In genomic region chr13:114015111-114015551, GRCh38 we compare ENCODE assay signal across 22 cellular contexts. TPM values are rescaled to one million over a fixed set of nuclear protein-coding genes. Genes with fewer than 3 reads are reported as not detected.
DNase-seq lines count a peak whose midpoint lies in the region; ATAC-seq, FAIRE-seq and TF ChIP-seq lines count a peak whose summit lies in the region.
"Had no signal": no experiment of that assay in that cellular context is flagged by ENCODE, and none has a peak within 500 bp of the region (broad histone marks: within the 10 kb centered on the region; RNA-seq: fewer than 3 reads in every experiment).

No MANE protein-coding gene starts in this region.

- no peak overlapping the region for H2BK5ac ChIP-seq in H1 (ENCODE audit: low read depth, low read length)

- DNase-seq in NCI-H1930 (lab: John Stamatoyannopoulos, UW) (peak; percentile 31 to 65), H1 (ENCODE audit: low read depth in 1 of 2, low spot score in 2 of 2) (no peak), prostate gland (ENCODE audit: low spot score) (peak; percentile 33), CD14-positive monocyte (ENCODE audit: low spot score) (no peak)
- no peak for DNase-seq in CD8-positive, alpha-beta memory T cell
- DNase-seq: activated CD4-positive, alpha-beta T cell treated with anti-CD3 and anti-CD28 coated beads for 1 hour; activated gamma-delta T cell treated with Interleukin-2 at 50 U/mL for 16 hours; BE2C; GF-D8; GOT3; KG1; NCI-H1092 had no signal

- POLR2A ChIA-PET in H1 (lab: Charles Lee; ENCODE audit: partially characterized antibody) = no interaction called here
- POLR2A ChIA-PET in CD8-positive, alpha-beta memory T cell (lab: Charles Lee) = no interaction called here

- no peak overlapping the region for H3K18ac ChIP-seq in H1 (ENCODE audit: extremely low read depth, low read length)

- peaks cover 5 to 47% (median 8%) of the 10 kb centered on the region in 3 donors for H3K36me3 Mint-ChIP-seq in CD8-positive, alpha-beta memory T cell
- H3K36me3 Mint-ChIP-seq in CD14-positive monocyte = peaks cover 13 to 34% of the 10 kb centered on the region in 2 donors

- H2BK12ac ChIP-seq in H1 (ENCODE audit: low read depth, low read length) = no peak overlapping the region

- TF ChIP-seq POLR2A in H1 (IDR thresholded peaks at IDR 0.05; ENCODE audit: control extremely low read depth in 1 of 2, low read depth in 2 of 2, low read length in 2 of 2) (no peak), prostate gland (IDR thresholded peaks at IDR 0.05) (no peak)

- H2AFZ ChIP-seq in ACC112 (ENCODE audit: low read length, unreplicated experiment) (no peak overlapping the region), H1 (ENCODE audit: low read length) (no peak overlapping the region)

- H3K9me3 Mint-ChIP-seq in CD8-positive, alpha-beta memory T cell = peaks cover 0 to 2% (median 0%) of the 10 kb centered on the region in 5 donors
- H3K9me3 Mint-ChIP-seq in CD14-positive monocyte = peaks cover 0 to 5% (median 3%) of the 10 kb centered on the region in 7 donors
- H3K9me3 Mint-ChIP-seq: dendritic cell treated with granulocyte-macrophage colony-stimulating factor and Interleukin-4, amounts not matched to agents 40 ng/mL and 50 ng/mL, for 4 days; neural crest cell; stimulated activated naive CD8-positive, alpha-beta T cell treated with anti-CD3 and anti-CD28 coated beads, Interleukin-15, amount 100 ng/mL, for 72 hours had no signal

- H3K56ac ChIP-seq in H1 (replicated peaks; ENCODE audit: insufficient read length, low read depth, low read length) = no peak overlapping the region

- FAIRE-seq in H1 (lab: Jason Lieb, UNC) = no peak
- FAIRE-seq: GM12891 had no signal

- H3K79me1 ChIP-seq in H1 (ENCODE audit: low read depth, low read length) = no peaks in the 10 kb centered on the region

- H4K91ac ChIP-seq in H1 (replicated peaks; ENCODE audit: insufficient read length, low read length) = no peak overlapping the region

- peaks cover 0 to 4% of the 10 kb centered on the region in 2 experiments for H4K20me1 ChIP-seq in H1 (replicated peaks in 1 of 2; ENCODE audit: control insufficient read depth in 1 of 2, insufficient read depth in 2 of 2, low read length in 2 of 2)

- ATAC-seq in HG02678 (IDR thresholded peaks at IDR 0.05; ENCODE audit: unreplicated experiment) (no peak), GM18873 (IDR thresholded peaks at IDR 0.05; ENCODE audit: low FRiP score, unreplicated experiment) (no peak)
- ATAC-seq: Panc1, SK-N-SH treated with all-trans-retinoic acid at 6 μM for 48 hours had no signal

- H2BK20ac ChIP-seq in H1 (ENCODE audit: low read length) = no peak overlapping the region

- H3K27me3 ChIP-seq in ACC112 (ENCODE audit: insufficient read depth, low read length) (no peaks in the 10 kb centered on the region), H1 (replicated peaks in 1 of 4; ENCODE audit: control insufficient read depth in 3 of 4, extremely low read depth in 1 of 4, insufficient read depth in 3 of 4, low read length in 3 of 4) (no peaks in the 10 kb centered on the region), prostate gland (replicated peaks; ENCODE audit: insufficient read depth) (no peaks in the 10 kb centered on the region)
- no peaks in the 10 kb centered on the region for H3K27me3 ChIP-seq in CD8-positive, alpha-beta memory T cell (ENCODE audit: insufficient read depth, low read length, poor library complexity, severe bottlenecking)
- H3K27me3 ChIP-seq: BE2C, body of pancreas had no signal

- 96% methylated on average over 9 of the region's 27 CpGs; no CpG with 5 or more reads in 1 of the 2 experiments for WGBS in H1 (ENCODE audit: extremely low coverage in 1 of 2, insufficient coverage in 1 of 2, insufficient read length in 1 of 2, insufficient replicate concordance in 2 of 2, low coverage in 1 of 2, low lambda C conversion rate in 2 of 2, missing lambda C conversion rate in 1 of 2), 2 experiments
- WGBS in prostate gland = 72% methylated on average over 27 of the region's 27 CpGs

- H3K23ac ChIP-seq in H1 (ENCODE audit: insufficient read length) = no peak overlapping the region

- H3K23me2 ChIP-seq in H1 (ENCODE audit: low read depth, low read length) = peaks cover 5% of the 10 kb centered on the region; the same call in 1 of the 2 replicates

- TF ChIP-seq CTCF in H1 (IDR thresholded peaks at IDR 0.05; ENCODE audit: control extremely low read depth in 1 of 3, insufficient read depth in 1 of 3, low read depth in 1 of 3, low read length in 3 of 3) = no peak
- TF ChIP-seq CTCF in prostate gland (IDR thresholded peaks at IDR 0.05) = no peak
- no peak for TF ChIP-seq CTCF in CD14-positive monocyte (IDR thresholded peaks at IDR 0.05)

- no peak overlapping the region for H2BK15ac ChIP-seq in H1 (ENCODE audit: low read length)

- TF ChIP-seq EP300 in H1 (IDR thresholded peaks at IDR 0.05; ENCODE audit: borderline replicate concordance in 1 of 2, low read depth in 2 of 2, low read length in 2 of 2) = no peak

- no peak overlapping the region for H4K5ac ChIP-seq in H1 (ENCODE audit: insufficient read length, low read depth, low read length)

- no peak overlapping the region for H3K9ac ChIP-seq in H1 (replicated peaks in 1 of 4; ENCODE audit: extremely low read depth in 1 of 4, low read depth in 3 of 4, low read length in 3 of 4)

- peak overlapping the region; percentile 18; the same call in 1 of the 2 replicates for H4K8ac ChIP-seq in H1 (ENCODE audit: extremely low read depth, insufficient read depth, low read length)

- peaks cover 5 to 6% (median 5%) of the 10 kb centered on the region in 3 donors for H3K4me1 Mint-ChIP-seq in CD8-positive, alpha-beta memory T cell
- H3K4me1 Mint-ChIP-seq in CD14-positive monocyte = no peaks in the 10 kb centered on the region
- H3K4me1 Mint-ChIP-seq: neural crest cell had no signal

- no peak overlapping the region for H2BK120ac ChIP-seq in H1 (replicated peaks; ENCODE audit: low read depth, low read length)

- no peak overlapping the region for H3K4me2 ChIP-seq in H1 (ENCODE audit: insufficient read depth in 1 of 2, low read depth in 2 of 2, low read length in 2 of 2)

- no peak overlapping the region for H2AK5ac ChIP-seq in H1 (ENCODE audit: low read depth, low read length)

- peak overlapping the region; percentile 34; the same call in 1 of the 2 replicates for H3K27ac ChIP-seq in ACC112 (ENCODE audit: low read depth, low read length)
- no peak overlapping the region for H3K27ac ChIP-seq in H1 (ENCODE audit: low read depth, low read length)
- peak overlapping the region; percentile 63 to 64 for H3K27ac ChIP-seq in prostate gland
- H3K27ac ChIP-seq in CD8-positive, alpha-beta memory T cell (ENCODE audit: low read depth, low read length) = no peak overlapping the region
- H3K27ac ChIP-seq: body of pancreas had no signal

- no peaks in the 10 kb centered on the region for H3K27me3 Mint-ChIP-seq in CD8-positive, alpha-beta memory T cell
- H3K27me3 Mint-ChIP-seq in CD14-positive monocyte (ENCODE audit: low read depth in 3 of 3) = peaks cover 0 to 1% (median 0%) of the 10 kb centered on the region in 3 donors
- H3K27me3 Mint-ChIP-seq: dendritic cell treated with granulocyte-macrophage colony-stimulating factor and Interleukin-4, amounts not matched to agents 40 ng/mL and 50 ng/mL, for 4 days; stimulated activated naive CD8-positive, alpha-beta T cell treated with anti-CD3 and anti-CD28 coated beads, Interleukin-15, amount 100 ng/mL, for 72 hours had no signal

- H3K4me3 ChIP-seq in ACC112 (ENCODE audit: low read depth, low read length) (no peak overlapping the region), H1 (ENCODE audit: extremely low read depth in 1 of 4, insufficient read depth in 2 of 4, low read depth in 3 of 4, low read length in 4 of 4) (no peak overlapping the region), prostate gland (no peak overlapping the region)
- H3K4me3 ChIP-seq in CD8-positive, alpha-beta memory T cell (ENCODE audit: low read length) = no peak overlapping the region
- H3K4me3 ChIP-seq: body of pancreas had no signal

- no peak overlapping the region for H3K4ac ChIP-seq in H1 (replicated peaks; ENCODE audit: insufficient read length, low read depth, low read length)

- no peak for TF ChIP-seq RAD21 in H1 (IDR thresholded peaks at IDR 0.05 in 1 of 2, conservative IDR thresholded peaks at IDR 0.05 in 1 of 2; ENCODE audit: low read depth in 2 of 2, low read length in 2 of 2)

- H3K36me3 ChIP-seq in ACC112 (ENCODE audit: insufficient read depth, low read length) (peaks cover 3% of the 10 kb centered on the region; the same call in 1 of the 2 replicates), H1 (ENCODE audit: control insufficient read depth in 2 of 4, insufficient read depth in 4 of 4, low read length in 3 of 4) (no peaks in the 10 kb centered on the region), prostate gland (peaks cover 4 to 9% of the 10 kb centered on the region in 2 donors)
- H3K36me3 ChIP-seq in CD8-positive, alpha-beta memory T cell (ENCODE audit: insufficient read depth, low read length) = peaks cover 86% of the 10 kb centered on the region

- H3K9me3 ChIP-seq in H1 (ENCODE audit: insufficient read depth in 2 of 2, low read depth in 1 of 2, low read length in 1 of 2) (no peaks in the 10 kb centered on the region), prostate gland (no peaks in the 10 kb centered on the region)
- no peaks in the 10 kb centered on the region for H3K9me3 ChIP-seq in CD8-positive, alpha-beta memory T cell (ENCODE audit: low read length)
- H3K9me3 ChIP-seq: BE2C, body of pancreas had no signal

- no peak overlapping the region for H3K14ac ChIP-seq in H1 (ENCODE audit: insufficient read length)

- H3K4me1 ChIP-seq in ACC112 (ENCODE audit: control insufficient read depth, insufficient read depth, low read length, unreplicated experiment) (peaks cover 12% of the 10 kb centered on the region), H1 (replicated peaks in 1 of 4; ENCODE audit: control insufficient read depth in 3 of 4, insufficient read depth in 4 of 4, low read length in 3 of 4) (no peaks in the 10 kb centered on the region), prostate gland (replicated peaks) (no peaks in the 10 kb centered on the region)
- no peaks in the 10 kb centered on the region for H3K4me1 ChIP-seq in CD8-positive, alpha-beta memory T cell (ENCODE audit: insufficient read depth, low read length)
- H3K4me1 ChIP-seq: BE2C, body of pancreas had no signal

- H3K79me2 ChIP-seq in ACC112 (ENCODE audit: control insufficient read depth, insufficient read depth, low read length, unreplicated experiment) = no peaks in the 10 kb centered on the region
- H3K79me2 ChIP-seq in H1 (ENCODE audit: control insufficient read depth in 1 of 2, insufficient read depth in 2 of 2, low read length in 2 of 2) = no peaks in the 10 kb centered on the region

- H3K4me3 Mint-ChIP-seq in CD8-positive, alpha-beta memory T cell = no peak overlapping the region
- no peak overlapping the region for H3K4me3 Mint-ChIP-seq in CD14-positive monocyte
- H3K4me3 Mint-ChIP-seq: dendritic cell treated with granulocyte-macrophage colony-stimulating factor and Interleukin-4, amounts not matched to agents 40 ng/mL and 50 ng/mL, for 4 days; neural crest cell had no signal

- CTCF ChIA-PET in H1 (lab: Charles Lee; ENCODE audit: partially characterized antibody) = interaction anchor here (0.5 to 2.8 kb wide), 5 partner anchors 9 to 232 kb away, joined by 3 to 9 read pairs (median 5); no protein-coding TSS in a partner anchor
- CTCF ChIA-PET in CD8-positive, alpha-beta memory T cell (lab: Charles Lee) = no interaction called here

- intact Hi-C loops in prostate gland (cut with DNase I) = no loop called here
- intact Hi-C loops in CD14-positive monocyte (cut with micrococcal nuclease) = no loop called here

- H3K27ac Mint-ChIP-seq in CD8-positive, alpha-beta memory T cell = peak overlapping the region in 1 of 8 donors; percentile 22
- peak overlapping the region in 2 of 7 donors; percentile 13 to 69 for H3K27ac Mint-ChIP-seq in CD14-positive monocyte
- H3K27ac Mint-ChIP-seq: dendritic cell treated with granulocyte-macrophage colony-stimulating factor and Interleukin-4, amounts not matched to agents 40 ng/mL and 50 ng/mL, for 4 days had no signal

RNA-seq across cellular contexts. Expression of gene C13orf46, which starts 41.3 kb away (rescaled TPM):
- total RNA-seq in H1 (2021; fragmentation: NEBNext Ultra II Directional; extraction: Animal tissue kit (Norgen Biotek cat#: 25700)) = 0.21 and 0.28 TPM in 2 replicates
- polyA plus RNA-seq in H1 (2011; rRNA removed) (0.23 and 0.60 TPM in 2 replicates), CD14-positive monocyte (under 1 TPM in 1 of 2 donors, not detected in 1; 0.05 TPM)
- 0.21 TPM for polyA plus RNA-seq in H1 (2011; cell fraction: cytosol; rRNA removed)
- 1.2 TPM for polyA plus RNA-seq in H1 (2011; cell fraction: nucleus; rRNA removed)
- 0.09 to 0.21 TPM (median 0.11 TPM) in 3 of 4 replicates, not detected in the other for polyA plus RNA-seq in H1 (2012, experiment 1 of 2)
- 0.04 TPM for polyA plus RNA-seq in H1 (2012, experiment 2 of 2)
- 0.06 TPM for polyA plus RNA-seq in H1 (2013, experiment 1 of 2)
- 0.04 TPM for polyA plus RNA-seq in H1 (2013, experiment 2 of 2)
- 0.46 and 0.69 TPM in 2 replicates for polyA minus RNA-seq in H1 (2011; rRNA and poly(A)+ RNA removed)
- polyA minus RNA-seq in H1 (2011; cell fraction: cytosol; rRNA and poly(A)+ RNA removed) = 0.29 TPM
- polyA minus RNA-seq in H1 (2011; cell fraction: nucleus; rRNA and poly(A)+ RNA removed) = 0.80 TPM
- 1 to 10 TPM; 8.0 to 9.9 TPM for total RNA-seq in prostate gland
- 1 to 10 TPM; 1.2 to 1.8 TPM for total RNA-seq in CD8-positive, alpha-beta memory T cell
- 2.2 TPM for polyA plus RNA-seq in CD8-positive, alpha-beta memory T cell

Comparison
In these comparisons a context has a peak if more than half of its experiments do, and no peak if none do; other contexts are left out.
1. H3K27ac ChIP-seq: peak in ACC112 (single experiment) and prostate gland (2 of 2); none in H1 (single experiment) and CD8-positive, alpha-beta memory T cell (single experiment).
2. DNase-seq: peak in NCI-H1930 (2 of 2) and prostate gland (single experiment); none in H1 (0 of 2), CD8-positive, alpha-beta memory T cell (0 of 5) and CD14-positive monocyte (single experiment).